ENCODE assay signal across 9 cellular contexts in the genomic region with DNA sequence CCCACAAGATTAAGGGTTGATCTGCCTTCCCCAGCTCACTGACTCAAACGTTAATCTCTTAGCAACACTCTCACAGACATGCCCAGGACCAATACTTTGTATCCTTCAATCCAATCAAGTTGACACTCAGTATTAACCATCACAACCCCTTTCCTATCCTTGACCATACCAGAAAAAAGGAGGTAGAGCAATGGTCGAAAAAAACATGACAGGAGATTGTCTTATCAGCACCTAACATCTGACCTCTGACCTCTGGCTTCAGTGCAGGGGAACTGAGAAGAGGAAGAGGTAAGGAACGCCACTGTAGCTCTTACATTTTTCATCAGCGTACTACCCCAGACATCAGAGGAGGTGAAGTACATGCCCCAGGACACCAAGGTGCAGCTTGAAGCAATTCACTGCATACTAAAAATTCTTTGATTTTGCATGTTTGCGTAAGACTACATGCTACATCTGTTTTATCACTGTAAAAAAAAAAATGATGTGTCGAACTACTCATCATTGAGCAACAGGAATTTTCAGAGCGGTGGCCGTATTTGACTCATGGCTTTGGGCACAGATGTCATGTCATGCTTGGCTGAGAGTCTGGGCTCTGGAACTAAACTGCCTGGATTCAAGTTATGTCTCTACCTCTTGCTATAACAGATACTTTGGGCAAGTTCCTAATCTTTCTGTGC.
DNase-seq lines count a peak whose midpoint lies in the region; ATAC-seq, FAIRE-seq and TF ChIP-seq lines count a peak whose summit lies in the region.
"Had no signal": no experiment of that assay in that cellular context is flagged by ENCODE, and none has a peak within 500 bp of the region (broad histone marks: within the 10 kb centered on the region; RNA-seq: fewer than 3 reads in every experiment).

No MANE protein-coding gene starts in this region.

- no TSS peak for BruUV-seq in HepG2 (replicated peaks; lab: Mats Ljungman, UMichigan)
- BruUV-seq in OCI-LY7 (replicated peaks; lab: Mats Ljungman, UMichigan) = no TSS peak

- DNase-seq in EL = peak; percentile 89
- no peak for DNase-seq in activated CD8-positive, alpha-beta T cell treated with anti-CD3 and anti-CD28 coated beads for 36 hours
- no peak for DNase-seq in HepG2 (ENCODE audit: low spot score)
- no peak for DNase-seq in OCI-LY7 (ENCODE audit: low spot score)
- no peak for DNase-seq in GM19240 (ENCODE audit: insufficient read length, low spot score)
- no peak for DNase-seq in endodermal cell

- H3K27ac ChIP-seq in HepG2 (ENCODE audit: extremely low read length, insufficient read depth, low read length) = no peak overlapping the region
- no peak overlapping the region for H3K27ac ChIP-seq in gastroesophageal sphincter
- no peak overlapping the region for H3K27ac ChIP-seq in OCI-LY7 (ENCODE audit: low read depth, low read length, poor library complexity, severe bottlenecking)
- H3K27ac ChIP-seq in endodermal cell (ENCODE audit: low read depth, low read length) = no peak overlapping the region
- H3K27ac ChIP-seq: VCaP had no signal

- intact Hi-C loops in activated CD8-positive, alpha-beta T cell treated with anti-CD3 and anti-CD28 coated beads for 36 hours (cut with micrococcal nuclease) = no loop called here
- intact Hi-C loops in HepG2 (cut with micrococcal nuclease; ENCODE audit: unreplicated experiment) = no loop called here
- intact Hi-C loops in OCI-LY7 (cut with micrococcal nuclease; ENCODE audit: unreplicated experiment) = no loop called here

- no peaks in the 10 kb centered on the region for H3K36me3 ChIP-seq in HepG2 (replicated peaks in 1 of 2; ENCODE audit: control insufficient read depth in 1 of 2, insufficient read depth in 2 of 2, low read length in 2 of 2)
- no peaks in the 10 kb centered on the region for H3K36me3 ChIP-seq in gastroesophageal sphincter
- no peaks in the 10 kb centered on the region for H3K36me3 ChIP-seq in OCI-LY7 (ENCODE audit: insufficient read depth, low read length)
- no peaks in the 10 kb centered on the region for H3K36me3 ChIP-seq in endodermal cell (ENCODE audit: control insufficient read depth, insufficient read depth, low read length)

- H4K20me1 ChIP-seq in HepG2 (ENCODE audit: insufficient read depth, low read length) = no peaks in the 10 kb centered on the region
- no peaks in the 10 kb centered on the region for H4K20me1 ChIP-seq in OCI-LY7 (ENCODE audit: insufficient read depth, low read length)

- TF ChIP-seq POLR2A in HepG2 (IDR thresholded peaks at IDR 0.05; ENCODE audit: insufficient read depth in 1 of 2, low read depth in 2 of 2, low read length in 2 of 2) (no peak), gastroesophageal sphincter (IDR thresholded peaks at IDR 0.05) (no peak)

- H2AFZ ChIP-seq in HepG2 (ENCODE audit: low read length) = no peak overlapping the region
- H2AFZ ChIP-seq in OCI-LY7 (ENCODE audit: low read length) = no peak overlapping the region

- ATAC-seq in HG03457 (IDR thresholded peaks at IDR 0.05; ENCODE audit: unreplicated experiment) (peak; percentile 63), HepG2 (no peak), gastroesophageal sphincter (no peak)
- ATAC-seq in activated CD8-positive, alpha-beta T cell treated with anti-CD3 and anti-CD28 coated beads for 36 hours = no peak

- H3K4me2 ChIP-seq in HepG2 (ENCODE audit: low read depth, low read length) (no peak overlapping the region), OCI-LY7 (ENCODE audit: low read length) (no peak overlapping the region)

- H3K4me3 ChIP-seq in HepG2 (replicated peaks in 1 of 3; ENCODE audit: insufficient read depth in 1 of 3, low read depth in 2 of 3, low read length in 3 of 3) = no peak overlapping the region
- H3K4me3 ChIP-seq in gastroesophageal sphincter = no peak overlapping the region
- H3K4me3 ChIP-seq in OCI-LY7 (ENCODE audit: low read depth, low read length, poor library complexity, severe bottlenecking) = no peak overlapping the region
- no peak overlapping the region for H3K4me3 ChIP-seq in endodermal cell (ENCODE audit: low read length)

- H3K79me2 ChIP-seq in HepG2 (ENCODE audit: insufficient read depth, low read length) = no peaks in the 10 kb centered on the region
- no peaks in the 10 kb centered on the region for H3K79me2 ChIP-seq in OCI-LY7 (ENCODE audit: insufficient read depth, low read depth, low read length)

- no peaks in the 10 kb centered on the region for H3K27me3 Mint-ChIP-seq in activated CD8-positive, alpha-beta T cell treated with anti-CD3 and anti-CD28 coated beads for 36 hours
- H3K27me3 Mint-ChIP-seq in endodermal cell (ENCODE audit: insufficient read depth) = no peaks in the 10 kb centered on the region

- no peak for FAIRE-seq in HepG2 (lab: Jason Lieb, UNC)

- in situ Hi-C loops in HepG2 (cut with HindIII; ENCODE audit: extremely low pct_ligation_motif_present, low pct_unique_long_range_greater_than_20kb) = no loop called here

- H3K9me3 ChIP-seq in HepG2 (ENCODE audit: low read length) (no peaks in the 10 kb centered on the region), gastroesophageal sphincter (no peaks in the 10 kb centered on the region), OCI-LY7 (ENCODE audit: low read length) (peaks cover 5% of the 10 kb centered on the region; the same call in 1 of the 2 replicates), endodermal cell (ENCODE audit: control insufficient read depth, low read length) (no peaks in the 10 kb centered on the region)

- H3K27me3 ChIP-seq in HepG2 (ENCODE audit: control insufficient read depth in 1 of 2, insufficient read depth in 2 of 2, low read length in 2 of 2) (peaks cover 2 to 25% of the 10 kb centered on the region in 2 experiments; a peak in 3 of 5 replicates), gastroesophageal sphincter (no peaks in the 10 kb centered on the region), endodermal cell (ENCODE audit: control insufficient read depth, insufficient read depth, low read length, poor library complexity, severe bottlenecking) (no peaks in the 10 kb centered on the region)

- H3K4me1 Mint-ChIP-seq in activated CD8-positive, alpha-beta T cell treated with anti-CD3 and anti-CD28 coated beads for 36 hours (ENCODE audit: low read depth) = peaks cover 44% of the 10 kb centered on the region
- H3K4me1 Mint-ChIP-seq in endodermal cell = peaks cover 2% of the 10 kb centered on the region

- peak overlapping the region; percentile 80 for H3K27ac Mint-ChIP-seq in activated CD8-positive, alpha-beta T cell treated with anti-CD3 and anti-CD28 coated beads for 36 hours
- no peak overlapping the region for H3K27ac Mint-ChIP-seq in endodermal cell

- peaks cover 11% of the 10 kb centered on the region for H3K36me3 Mint-ChIP-seq in activated CD8-positive, alpha-beta T cell treated with anti-CD3 and anti-CD28 coated beads for 36 hours (ENCODE audit: low read depth)
- no peaks in the 10 kb centered on the region for H3K36me3 Mint-ChIP-seq in endodermal cell (ENCODE audit: low read depth)

- H3K4me1 ChIP-seq in HepG2 (ENCODE audit: insufficient read depth, low read length) = no peaks in the 10 kb centered on the region
- H3K4me1 ChIP-seq in gastroesophageal sphincter = no peaks in the 10 kb centered on the region
- no peaks in the 10 kb centered on the region for H3K4me1 ChIP-seq in OCI-LY7 (ENCODE audit: insufficient read depth, low read length, poor library complexity, severe bottlenecking)
- no peaks in the 10 kb centered on the region for H3K4me1 ChIP-seq in endodermal cell (ENCODE audit: control insufficient read depth, insufficient read depth, low read length)

- no peak overlapping the region for H3K4me3 Mint-ChIP-seq in activated CD8-positive, alpha-beta T cell treated with anti-CD3 and anti-CD28 coated beads for 36 hours
- H3K4me3 Mint-ChIP-seq in endodermal cell = no peak overlapping the region

- no peak for TF ChIP-seq EP300 in HepG2 (IDR thresholded peaks at IDR 0.05; ENCODE audit: low read depth in 2 of 2, low read length in 2 of 2)
- TF ChIP-seq EP300 in HepG2 (CRISPR knock-in tag; IDR thresholded peaks at IDR 0.05; ENCODE audit: borderline replicate concordance) = no peak
- no peak for TF ChIP-seq EP300 in gastroesophageal sphincter (IDR thresholded peaks at IDR 0.05)

- no peak overlapping the region for H3K9ac ChIP-seq in HepG2 (ENCODE audit: insufficient read depth, low read depth, low read length)
- H3K9ac ChIP-seq in endodermal cell (ENCODE audit: extremely low read depth, low read length, poor library complexity, severe bottlenecking) = no peak overlapping the region

- no peak for TF ChIP-seq CTCF in activated CD8-positive, alpha-beta T cell treated with anti-CD3 and anti-CD28 coated beads for 36 hours (IDR thresholded peaks at IDR 0.05)
- no peak for TF ChIP-seq CTCF in HepG2 (CRISPR knock-in tag; IDR thresholded peaks at IDR 0.05)
- no peak for TF ChIP-seq CTCF in gastroesophageal sphincter (IDR thresholded peaks at IDR 0.05)
- TF ChIP-seq CTCF in OCI-LY7 (conservative IDR thresholded peaks at IDR 0.05; ENCODE audit: low read length) = no peak
- TF ChIP-seq CTCF in endodermal cell (conservative IDR thresholded peaks at IDR 0.05) = no peak

- CTCF ChIA-PET in activated CD8-positive, alpha-beta T cell treated with anti-CD3 and anti-CD28 coated beads for 36 hours (lab: Charles Lee) = interaction anchor here (1.2 to 1.9 kb wide), 3 partner anchors 14 to 61 kb away, joined by 3 to 5 read pairs (median 4); no protein-coding TSS in a partner anchor
- CTCF ChIA-PET in HepG2 (lab: Yijun Ruan, JAX; ENCODE audit: low intra/inter-chr PET ratio, low total read pairs) (no interaction called here), OCI-LY7 (lab: Charles Lee; ENCODE audit: unreplicated experiment) (no interaction called here)

- peaks cover 20% of the 10 kb centered on the region for H3K9me3 Mint-ChIP-seq in activated CD8-positive, alpha-beta T cell treated with anti-CD3 and anti-CD28 coated beads for 36 hours
- H3K9me3 Mint-ChIP-seq in endodermal cell = peaks cover 2% of the 10 kb centered on the region

- no peak for TF ChIP-seq RAD21 in HepG2 (CRISPR knock-in tag; IDR thresholded peaks at IDR 0.05)

- POLR2A ChIA-PET in activated CD8-positive, alpha-beta T cell treated with anti-CD3 and anti-CD28 coated beads for 36 hours (lab: Charles Lee) = interaction anchor here (0.6 to 2.1 kb wide), 3 partner anchors 11 to 102 kb away, joined by 3 to 7 read pairs (median 5); no protein-coding TSS in a partner anchor
- POLR2A ChIA-PET in HepG2 (lab: Yijun Ruan, JAX) (no interaction called here), OCI-LY7 (lab: Charles Lee) (interaction anchor here (0.6 kb wide), 1 partner anchor 29 kb away, joined by 3 read pairs; no protein-coding TSS in a partner anchor)

- 43% methylated on average over 8 of the region's 8 CpGs for WGBS in HepG2 (ENCODE audit: low lambda C conversion rate)
- 66 to 90% methylated on average over 7 to 8 of the region's 8 CpGs for WGBS in gastroesophageal sphincter (ENCODE audit: low coverage in 1 of 2), 2 donors
- WGBS in endodermal cell (ENCODE audit: insufficient coverage in 1 of 2, insufficient read length in 1 of 2), 2 experiments = 66 to 76% methylated on average over 6 to 8 of the region's 8 CpGs

- no peaks in the 10 kb centered on the region for H3K9me2 ChIP-seq in OCI-LY7 (ENCODE audit: insufficient read depth, low read length)

TF ChIP-seq in HepG2, 621 proteins besides CTCF, POLR2A, EP300 and RAD21:
- TF ChIP-seq ZNF790 (CRISPR knock-in tag; IDR thresholded peaks at IDR 0.05; ENCODE audit: borderline replicate concordance) = no peak
- TF ChIP-seq NR2F6 (IDR thresholded peaks at IDR 0.05) = peak; percentile 36; the same call in 1 of the 2 replicates
- no peak for TF ChIP-seq NR2F6 (CRISPR knock-in tag; IDR thresholded peaks at IDR 0.05)
TF ChIP-seq in HepG2: peak in this region for 1.
